Comparison of ENCODE assay signal across 9 cellular contexts in the genomic region with DNA sequence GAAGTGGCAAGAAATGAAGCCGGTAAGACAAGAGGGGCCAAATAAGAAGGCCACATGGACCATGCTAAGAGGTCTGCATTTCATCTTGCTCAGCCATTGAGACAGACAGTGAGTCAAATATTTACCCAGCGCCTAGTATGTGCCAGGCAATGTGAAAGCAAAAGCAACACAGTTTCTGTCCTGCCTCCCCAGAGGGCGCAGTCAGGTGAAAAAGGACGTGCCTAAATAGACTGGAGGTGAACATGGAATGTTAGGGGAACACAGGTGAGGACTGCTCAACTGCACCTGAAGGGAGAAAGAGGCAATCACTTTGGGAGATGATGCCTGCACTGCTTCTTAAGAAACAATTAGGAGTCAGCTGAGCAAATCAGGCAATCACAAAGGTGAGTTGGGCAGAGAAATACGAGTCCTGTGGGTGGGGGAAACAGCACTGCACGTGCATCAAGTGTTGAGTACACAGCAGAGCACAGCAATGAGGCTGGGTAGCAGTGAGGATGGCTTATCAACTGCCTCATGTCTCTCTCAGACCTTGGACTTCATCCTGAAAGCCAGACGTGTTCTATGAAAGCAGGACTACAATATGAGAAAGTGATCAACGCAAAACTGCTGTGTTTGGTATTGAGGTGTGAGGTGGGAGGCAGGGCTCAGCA.
DNase-seq lines count a peak whose midpoint lies in the region; ATAC-seq, FAIRE-seq and TF ChIP-seq lines count a peak whose summit lies in the region.
"Had no signal": no experiment of that assay in that cellular context is flagged by ENCODE, and none has a peak within 500 bp of the region (broad histone marks: within the 10 kb centered on the region; RNA-seq: fewer than 3 reads in every experiment).

No MANE protein-coding gene starts in this region.

- ATAC-seq in GM21390 (IDR thresholded peaks at IDR 0.05; ENCODE audit: unreplicated experiment), result peak; percentile 86
- ATAC-seq in HG03571 (IDR thresholded peaks at IDR 0.05; ENCODE audit: unreplicated experiment), result peak; percentile 81

- FAIRE-seq in GM12891 (lab: Jason Lieb, UNC), result peak; percentile 97
- FAIRE-seq: endometrium had no signal

- no peak for TF ChIP-seq POLR2A in GM12891 (IDR thresholded peaks at IDR 0.05; ENCODE audit: low read depth, low read length)

- peak; percentile 31 for TF ChIP-seq CTCF in epithelial cell of proximal tubule (conservative IDR thresholded peaks at IDR 0.05; ENCODE audit: low read depth, low read length)

- peak overlapping the region; percentile 32 for H3K4me3 ChIP-seq in epithelial cell of proximal tubule (ENCODE audit: low read depth, low read length)

- DNase-seq in GM12891 (ENCODE audit: insufficient read length, low spot score) (no peak), epithelial cell of proximal tubule (ENCODE audit: low read depth) (no peak), epidermal melanocyte (ENCODE audit: insufficient read length, low spot score) (no peak), anterior cingulate cortex (lab: John Stamatoyannopoulos, UW) (no peak), COR-L47 (lab: John Stamatoyannopoulos, UW) (no peak), SW 1271 (lab: John Stamatoyannopoulos, UW) (no peak)

TF ChIP-seq in GM12891, 5 proteins besides CTCF, POLR2A, EP300 and RAD21:
- no peak for TF ChIP-seq POLR2AphosphoS5 (IDR thresholded peaks at IDR 0.05; ENCODE audit: low read depth, low read length)
- TF ChIP-seq POU2F2 (IDR thresholded peaks at IDR 0.05; ENCODE audit: low read depth, low read length), result no peak
- TF ChIP-seq SPI1 (IDR thresholded peaks at IDR 0.05; ENCODE audit: low read depth, low read length), result no peak
- no peak for TF ChIP-seq PAX5 (IDR thresholded peaks at IDR 0.05; ENCODE audit: insufficient read depth, low read length, severe bottlenecking)
- no peak for TF ChIP-seq TAF1 (IDR thresholded peaks at IDR 0.05; ENCODE audit: low read depth, low read length)
TF ChIP-seq in GM12891: peak in this region for 0.
